Comparison of ENCODE assay signal across 19 cellular contexts in genomic region chr5:69431424-69432303, GRCh38. TPM values are rescaled to one million over a fixed set of nuclear protein-coding genes. Genes with fewer than 3 reads are reported as not detected.
"Had no signal": no experiment of that assay in that cellular context is flagged by ENCODE, and none has a peak within 500 bp of the region (broad histone marks: within the 10 kb centered on the region; RNA-seq: fewer than 3 reads in every experiment).

No MANE protein-coding gene starts in this region.

- H3K4me1 ChIP-seq: gastrocnemius medialis, heart right ventricle, right atrium auricular region, tibial artery, upper lobe of right lung, vagina had no signal

- H3K9me3 Mint-ChIP-seq: naive thymus-derived CD4-positive, alpha-beta T cell; stimulated activated naive CD8-positive, alpha-beta T cell treated with anti-CD3 and anti-CD28 coated beads, Interleukin-15, Interleukin-2, amounts not matched to agents 100 ng/mL and 50 ng/mL, for 24 hours had no signal

- H3K9me3 ChIP-seq: gastrocnemius medialis, heart right ventricle, neutrophil, right atrium auricular region, tibial artery, upper lobe of right lung, vagina had no signal

- ATAC-seq: esophagus mucosa; gastrocnemius medialis; heart right ventricle; left lobe of liver; naive thymus-derived CD4-positive, alpha-beta T cell; upper lobe of right lung had no signal

- H3K4me3 Mint-ChIP-seq: naive thymus-derived CD4-positive, alpha-beta T cell; stimulated activated naive CD8-positive, alpha-beta T cell treated with anti-CD3 and anti-CD28 coated beads, Interleukin-15, Interleukin-2, amounts not matched to agents 100 ng/mL and 50 ng/mL, for 24 hours had no signal

- H3K27me3 Mint-ChIP-seq: naive thymus-derived CD4-positive, alpha-beta T cell; stimulated activated naive CD8-positive, alpha-beta T cell treated with anti-CD3 and anti-CD28 coated beads, Interleukin-15, Interleukin-2, amounts not matched to agents 100 ng/mL and 50 ng/mL, for 24 hours had no signal

- H3K36me3 ChIP-seq: gastrocnemius medialis, heart right ventricle, neutrophil, right atrium auricular region, tibial artery, vagina had no signal

- H3K4me3 ChIP-seq: dorsolateral prefrontal cortex, gastrocnemius medialis, heart right ventricle, right atrium auricular region, tibial artery, upper lobe of right lung, vagina had no signal

- H3K27ac ChIP-seq: dorsolateral prefrontal cortex, gastrocnemius medialis, heart right ventricle, neutrophil, right atrium auricular region, tibial artery, upper lobe of right lung, vagina had no signal

- DNase-seq: cortex of kidney; dorsolateral prefrontal cortex; effector CD8-positive, alpha-beta T cell; gastrocnemius medialis; heart right ventricle; hypothalamus; mammary epithelial cell; naive thymus-derived CD4-positive, alpha-beta T cell; small intestine; stimulated activated CD4-positive, alpha-beta T cell treated with anti-CD3 and anti-CD28 coated beads, Interleukin-12 subunit alpha, Interleukin-12 subunit beta, amount 100 ng/mL, for 4 hours; tibial artery; upper lobe of right lung had no signal

- H3K4me1 Mint-ChIP-seq: naive thymus-derived CD4-positive, alpha-beta T cell had no signal

- H3K27me3 ChIP-seq: dorsolateral prefrontal cortex, gastrocnemius medialis, heart right ventricle, neutrophil, right atrium auricular region, tibial artery, upper lobe of right lung, vagina had no signal

RNA-seq across cellular contexts. Expression of gene MARVELD2, which starts 16.7 kb away (rescaled TPM):
- polyA plus RNA-seq: neural cell had no signal
